Comparison of ENCODE assay signal across 8 cellular contexts in the genomic region with DNA sequence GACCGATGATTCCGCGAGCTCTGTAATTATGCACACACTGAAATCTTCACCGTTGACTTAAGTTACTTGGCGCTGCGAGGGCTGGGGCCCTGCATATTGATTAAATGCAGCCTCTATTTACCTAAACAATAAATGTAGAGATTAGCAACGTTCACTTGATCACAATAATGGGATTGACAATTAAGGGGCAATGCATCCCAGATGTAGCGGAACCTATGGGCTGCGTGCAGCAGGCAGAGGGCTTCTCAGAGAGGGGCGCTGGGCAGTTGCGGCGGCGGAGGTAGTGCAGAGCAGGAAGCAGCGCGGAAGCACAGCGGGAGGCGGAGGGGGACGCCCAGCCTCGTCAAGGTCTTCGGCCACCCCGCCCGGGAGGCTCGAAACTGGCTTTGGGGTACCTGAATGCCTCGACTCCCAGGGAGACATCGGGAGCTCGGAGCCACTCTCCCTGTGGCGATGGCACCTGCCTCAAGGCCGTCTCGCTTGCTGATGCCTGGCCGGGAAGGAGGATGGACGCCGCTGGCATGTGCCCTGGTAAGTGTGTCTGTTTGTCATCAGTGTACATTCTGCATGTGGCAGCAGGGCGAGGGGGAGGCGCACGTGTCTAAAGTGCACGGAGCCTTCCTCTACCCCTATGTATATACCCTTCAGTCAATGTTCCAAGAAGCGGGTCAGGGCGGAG. TPM values are rescaled to one million over a fixed set of nuclear protein-coding genes. Genes with fewer than 3 reads are reported as not detected.
A peak's percentile ranks its signal among the peaks of the same experiment; 100 is the strongest.
DNase-seq lines count a peak whose midpoint lies in the region; ATAC-seq, FAIRE-seq and TF ChIP-seq lines count a peak whose summit lies in the region.

No MANE protein-coding gene starts in this region.

- H3K4me3 Mint-ChIP-seq in T-helper 17 cell, result peak overlapping the region; percentile 87

- no peaks in the 10 kb centered on the region for H3K36me3 ChIP-seq in psoas muscle (ENCODE audit: insufficient read depth in 1 of 2, low read depth in 1 of 2)

- peaks cover 21% of the 10 kb centered on the region for H3K4me1 Mint-ChIP-seq in T-helper 17 cell

- H3K27me3 Mint-ChIP-seq in T-helper 17 cell, result peaks cover 91% of the 10 kb centered on the region

- H3K4me3 ChIP-seq in fibroblast of mammary gland (ENCODE audit: control insufficient read depth, low read depth, low read length) (peak overlapping the region; percentile 56), psoas muscle (peak overlapping the region; percentile 75)

- intact Hi-C loops in psoas muscle (cut with DNase I), result no loop called here

- WGBS in psoas muscle, 3 donors, result 8 to 10% (median 8%) methylated on average over 35 to 38 of the region's 38 CpGs

- peak overlapping the region; percentile 53 for H3K27ac Mint-ChIP-seq in T-helper 17 cell

- DNase-seq in GM13976 (ENCODE audit: low spot score) (peak; percentile 53), T-helper 17 cell (no peak), fibroblast of mammary gland (ENCODE audit: low read depth) (no peak), psoas muscle (no peak), RCC 7860 (ENCODE audit: low spot score) (no peak), NCI-H2081 (lab: John Stamatoyannopoulos, UW) (no peak)
- no peak for DNase-seq in stimulated activated CD4-positive, alpha-beta T cell treated with anti-CD3 and anti-CD28 coated beads, Interleukin-12 subunit alpha, Interleukin-12 subunit beta, amount 100 ng/mL, for 4 hours

- in situ Hi-C loops in GM13976 (cut with MboI; ENCODE audit: low sequenced_read_pairs, unreplicated experiment), result no loop called here

- peaks cover 5% of the 10 kb centered on the region for H3K9me3 ChIP-seq in T-helper 17 cell (ENCODE audit: control insufficient read depth, low read length, poor library complexity, severe bottlenecking)
- H3K9me3 ChIP-seq in psoas muscle, result no peaks in the 10 kb centered on the region

- ATAC-seq in T-helper 17 cell (peak; percentile 61), psoas muscle (peak in 1 of 4 donors; percentile 63), HG03135 (IDR thresholded peaks at IDR 0.05; ENCODE audit: unreplicated experiment) (no peak)

- TF ChIP-seq CTCF in GM13976 (IDR thresholded peaks at IDR 0.05; ENCODE audit: borderline replicate concordance, control extremely low read depth, extremely low read depth, insufficient read depth, missing control alignments), result no peak
- TF ChIP-seq CTCF in fibroblast of mammary gland (conservative IDR thresholded peaks at IDR 0.05; ENCODE audit: control insufficient read depth, insufficient read depth, low read depth, low read length), result no peak
- no peak for TF ChIP-seq CTCF in psoas muscle (IDR thresholded peaks at IDR 0.05)

- peaks cover 13% of the 10 kb centered on the region for H3K4me1 ChIP-seq in psoas muscle

- H3K36me3 Mint-ChIP-seq in T-helper 17 cell (ENCODE audit: low read depth), result no peaks in the 10 kb centered on the region

- peaks cover 0 to 56% (median 15%) of the 10 kb centered on the region in 3 donors for H3K27me3 ChIP-seq in psoas muscle (ENCODE audit: insufficient read depth in 3 of 3, low read length in 2 of 3)

- no peak for FAIRE-seq in RCC 7860 (lab: Jason Lieb, UNC)

- no peak overlapping the region for H3K27ac ChIP-seq in psoas muscle

RNA-seq across cellular contexts. Expression of gene SP9, which starts 7.7 kb away (rescaled TPM):
- not detected for total RNA-seq in T-helper 17 cell
- under 1 TPM in 2 of 4 donors, not detected in 2; 0.58 to 0.95 TPM for total RNA-seq in psoas muscle
- polyA plus RNA-seq in psoas muscle, result under 1 TPM in 2 of 3 donors, not detected in 1; 0.03 to 0.14 TPM
